Comparison of ENCODE assay signal across 1 cellular context in genomic region chr9:131739192-131739961, GRCh38.
TF ChIP-seq lines count a peak whose summit lies in the region.

No MANE protein-coding gene starts in this region.

TF ChIP-seq in GM23338, 12 proteins besides CTCF, POLR2A, EP300 and RAD21 (continued from another document):
- TF ChIP-seq REST (IDR thresholded peaks at IDR 0.05; ENCODE audit: unreplicated experiment) = no peak
